19 cellular contexts compared by ENCODE assay signal in genomic region chr12:9112076-9112853, GRCh38. TPM values are rescaled to one million over a fixed set of nuclear protein-coding genes. Genes with fewer than 3 reads are reported as not detected.
DNase-seq lines count a peak whose midpoint lies in the region; ATAC-seq and TF ChIP-seq lines count a peak whose summit lies in the region.
"Had no signal": no experiment of that assay in that cellular context is flagged by ENCODE, and none has a peak within 500 bp of the region (broad histone marks: within the 10 kb centered on the region; RNA-seq: fewer than 3 reads in every experiment).

No MANE protein-coding gene starts in this region.

- no peak for ATAC-seq in lung (ENCODE audit: insufficient read depth, low FRiP score)
- no peak for ATAC-seq in mucosa of descending colon
- ATAC-seq: K562 had no signal

- H3K27me3 ChIP-seq in lung (ENCODE audit: control insufficient read depth, insufficient read depth) (no peaks in the 10 kb centered on the region), suprapubic skin (no peaks in the 10 kb centered on the region)

- no peaks in the 10 kb centered on the region for H3K36me3 Mint-ChIP-seq in activated CD4-positive, alpha-beta T cell treated with anti-CD3 and anti-CD28 coated beads, Interleukin-2, amount 10 ng/mL, durations not matched to agents 24 days and 14 days (ENCODE audit: low read depth)

- no peak for TF ChIP-seq EP300 in suprapubic skin (IDR thresholded peaks at IDR 0.05)

- peaks cover 2% of the 10 kb centered on the region for H3K27me3 Mint-ChIP-seq in activated CD4-positive, alpha-beta T cell treated with anti-CD3 and anti-CD28 coated beads, Interleukin-2, amount 10 ng/mL, durations not matched to agents 24 days and 14 days

- no peak overlapping the region for H3K27ac Mint-ChIP-seq in activated CD4-positive, alpha-beta T cell treated with anti-CD3 and anti-CD28 coated beads, Interleukin-2, amount 10 ng/mL, durations not matched to agents 24 days and 14 days

- H3K4me3 ChIP-seq in coronary artery = peak overlapping the region; percentile 48
- peak overlapping the region; percentile 21 for H3K4me3 ChIP-seq in lung
- peak overlapping the region; percentile 38 for H3K4me3 ChIP-seq in suprapubic skin
- no peak overlapping the region for H3K4me3 ChIP-seq in mucosa of descending colon
- H3K4me3 ChIP-seq: GM23248, K562 had no signal

- H3K4me1 ChIP-seq in lung (ENCODE audit: control insufficient read depth in 2 of 2, insufficient read depth in 2 of 2, low read length in 2 of 2) (peaks cover 0 to 22% of the 10 kb centered on the region in 2 donors), suprapubic skin (peaks cover 6% of the 10 kb centered on the region), mucosa of descending colon (ENCODE audit: low read depth) (no peaks in the 10 kb centered on the region)

- TF ChIP-seq POLR2A in suprapubic skin (IDR thresholded peaks at IDR 0.05) = no peak

- TF ChIP-seq CTCF in coronary artery (IDR thresholded peaks at IDR 0.05) (no peak), lung (IDR thresholded peaks at IDR 0.05; ENCODE audit: control extremely low read depth, extremely low read depth) (no peak), suprapubic skin (IDR thresholded peaks at IDR 0.05) (no peak), mucosa of descending colon (IDR thresholded peaks at IDR 0.05) (no peak)

- H3K36me3 ChIP-seq in lung (ENCODE audit: control insufficient read depth in 2 of 2, insufficient read depth in 2 of 2, low read length in 2 of 2) = peaks cover 10 to 15% of the 10 kb centered on the region in 2 donors
- H3K36me3 ChIP-seq in suprapubic skin = no peaks in the 10 kb centered on the region
- no peaks in the 10 kb centered on the region for H3K36me3 ChIP-seq in mucosa of descending colon (ENCODE audit: low read depth)

- intact Hi-C loops in activated CD4-positive, alpha-beta T cell treated with anti-CD3 and anti-CD28 coated beads, Interleukin-2, amount 10 ng/mL, durations not matched to agents 24 days and 14 days (cut with micrococcal nuclease) = no loop called here
- intact Hi-C loops in mucosa of descending colon (cut with DNase I, micrococcal nuclease) = no loop called here

- no peak overlapping the region for H3K4me3 Mint-ChIP-seq in activated CD4-positive, alpha-beta T cell treated with anti-CD3 and anti-CD28 coated beads, Interleukin-2, amount 10 ng/mL, durations not matched to agents 24 days and 14 days

- no peaks in the 10 kb centered on the region for H3K9me3 Mint-ChIP-seq in activated CD4-positive, alpha-beta T cell treated with anti-CD3 and anti-CD28 coated beads, Interleukin-2, amount 10 ng/mL, durations not matched to agents 24 days and 14 days

- H3K27ac ChIP-seq in caudate nucleus (ENCODE audit: low read depth, low read length) (peak overlapping the region; percentile 19), coronary artery (peak overlapping the region in 1 of 2 donors; percentile 11), lung (ENCODE audit: low read depth in 1 of 2, low read length in 1 of 2) (peak overlapping the region in 1 of 2 donors; percentile 9), suprapubic skin (no peak overlapping the region)
- H3K27ac ChIP-seq: GM23248 had no signal

- H3K9me3 ChIP-seq in lung (ENCODE audit: control insufficient read depth in 2 of 2, insufficient read depth in 1 of 2, low read length in 1 of 2) (no peaks in the 10 kb centered on the region), suprapubic skin (no peaks in the 10 kb centered on the region), mucosa of descending colon (no peaks in the 10 kb centered on the region)

- H3K4me1 Mint-ChIP-seq in activated CD4-positive, alpha-beta T cell treated with anti-CD3 and anti-CD28 coated beads, Interleukin-2, amount 10 ng/mL, durations not matched to agents 24 days and 14 days = peaks cover 5% of the 10 kb centered on the region

- WGBS in lung, 2 donors = 85 to 92% methylated on average over 6 of the region's 6 CpGs
- 90% methylated on average over 6 of the region's 6 CpGs for WGBS in suprapubic skin

- DNase-seq in caudate nucleus (lab: John Stamatoyannopoulos, UW) (no peak), coronary artery (ENCODE audit: low spot score) (no peak), lung (ENCODE audit: low spot score) (no peak), suprapubic skin (ENCODE audit: low spot score in 2 of 2) (no peak), mucosa of descending colon (no peak)
- no peak for DNase-seq in stimulated activated CD4-positive, alpha-beta T cell treated with anti-CD3 and anti-CD28 coated beads, Interleukin-2, amount 100 ng/mL, for 24 hours
- DNase-seq in activated CD4-positive, alpha-beta T cell treated with anti-CD3 and anti-CD28 coated beads, Interleukin-2, amount 10 ng/mL, durations not matched to agents 24 days and 14 days = no peak
- DNase-seq: COR-L47; GF-D8; GM23248; HCEC 1CT; NCI-H187; NCI-H2171; NCI-H446; NCI-H69; NK-92 treated with Interleukin-12 subunit alpha and Interleukin-12 subunit beta, amount 100 ng/mL, for 24 hours; OCI-M1 had no signal

RNA-seq across cellular contexts. Expression of gene A2M, which starts 3.5 kb away (rescaled TPM):
- 1,000 to 10,000 TPM; 1,082 to 2,674 TPM for total RNA-seq in lung
- 100 to 1,000 TPM; 377 to 467 TPM for polyA plus RNA-seq in lung
- 10 to 100 TPM; 47.6 to 84.4 (median 54.8) TPM for total RNA-seq in suprapubic skin
- total RNA-seq in activated CD4-positive, alpha-beta T cell treated with anti-CD3 and anti-CD28 coated beads, Interleukin-2, amount 10 ng/mL, durations not matched to agents 24 days and 14 days = not detected in 2 replicates
- 100 to 1,000 TPM in 2 of 3 donors, 10 to 100 TPM in 1; 83.5 to 223 (median 165) TPM for total RNA-seq in mucosa of descending colon
- total RNA-seq: Daoy had no signal

Comparison
In these comparisons a context has a peak if more than half of its experiments do, and no peak if none do; other contexts are left out.
1. RNA of gene A2M, which starts 3.5 kb away (total RNA-seq): 1,082 to 2,674 TPM in lung, 83.5 to 223 TPM in mucosa of descending colon and 47.6 to 84.4 TPM in suprapubic skin; not detected in activated CD4-positive, alpha-beta T cell treated with anti-CD3 and anti-CD28 coated beads, Interleukin-2, amount 10 ng/mL, durations not matched to agents 24 days and 14 days; every median in the first group is over 10 times any median in the second.